8 cellular contexts compared by ENCODE assay signal in genomic region chr5:34499001-34499734, GRCh38.
DNase-seq lines count a peak whose midpoint lies in the region; ATAC-seq and TF ChIP-seq lines count a peak whose summit lies in the region.

No MANE protein-coding gene starts in this region.

- POLR2A ChIA-PET in HEK293T (lab: Yijun Ruan, JAX) = no interaction called here

- H3K4me3 Mint-ChIP-seq in HFFc6 (peak overlapping the region; percentile 65), glutamatergic neuron (ENCODE audit: unreplicated experiment) (no peak overlapping the region)

- CTCF ChIA-PET in HEK293T (lab: Yijun Ruan, JAX) = interaction anchor here (0.6 kb wide), 1 partner anchor 13 kb away, joined by 4 read pairs; no protein-coding TSS in a partner anchor

- TF ChIP-seq CTCF in HFFc6 (IDR thresholded peaks at IDR 0.05) (no peak), cardiac fibroblast (IDR thresholded peaks at IDR 0.05; ENCODE audit: low read depth, low read length) (no peak), glutamatergic neuron (IDR thresholded peaks at IDR 0.05; ENCODE audit: partially characterized antibody, unreplicated experiment) (no peak)

- H3K27me3 Mint-ChIP-seq in HFFc6 (ENCODE audit: insufficient read depth) = peaks cover 2% of the 10 kb centered on the region; the same call in 1 of the 2 replicates
- no peaks in the 10 kb centered on the region for H3K27me3 Mint-ChIP-seq in glutamatergic neuron (ENCODE audit: unreplicated experiment)

- no peak overlapping the region for H3K4me3 ChIP-seq in cardiac fibroblast (replicated peaks in 1 of 2; ENCODE audit: low read depth in 2 of 2, low read length in 2 of 2)

- H3K36me3 Mint-ChIP-seq in HFFc6 (ENCODE audit: low read depth) (peaks cover 8% of the 10 kb centered on the region), glutamatergic neuron (ENCODE audit: unreplicated experiment) (peaks cover under 1% of the 10 kb centered on the region)

- H3K27ac Mint-ChIP-seq in HFFc6 = peak overlapping the region; percentile 95
- H3K27ac Mint-ChIP-seq in glutamatergic neuron (ENCODE audit: unreplicated experiment) = no peak overlapping the region

- H3K4me1 Mint-ChIP-seq in HFFc6 (ENCODE audit: low read depth) (peaks cover 68% of the 10 kb centered on the region), glutamatergic neuron (ENCODE audit: low read depth, unreplicated experiment) (peaks cover 6% of the 10 kb centered on the region)

- peak; percentile 95 for ATAC-seq in GM18520 (IDR thresholded peaks at IDR 0.05; ENCODE audit: unreplicated experiment)

- peaks cover 11% of the 10 kb centered on the region for H3K9me3 Mint-ChIP-seq in HFFc6
- H3K9me3 Mint-ChIP-seq in glutamatergic neuron (ENCODE audit: unreplicated experiment) = peaks cover 3% of the 10 kb centered on the region

- DNase-seq in HFFc6 (peak; percentile 82), MV-4-11 (lab: John Stamatoyannopoulos, UW) (peak; percentile 97), cardiac fibroblast (ENCODE audit: low read depth in 2 of 2) (peak; percentile 60 to 89), renal cortical epithelial cell (ENCODE audit: low read depth) (peak; percentile 96), NCI-H748 (lab: John Stamatoyannopoulos, UW; ENCODE audit: unreplicated experiment) (no peak), glutamatergic neuron (no peak), HEK293T (ENCODE audit: extremely low spot score) (no peak)

TF ChIP-seq in HEK293T, 16 proteins besides CTCF, POLR2A, EP300 and RAD21:
- TF ChIP-seq FOXM1 (IDR thresholded peaks at IDR 0.05; ENCODE audit: borderline replicate concordance) (no peak), NFRKB (IDR thresholded peaks at IDR 0.05) (no peak), SUZ12 (IDR thresholded peaks at IDR 0.05) (no peak), ELF4 (IDR thresholded peaks at IDR 0.05) (no peak), BHLHE40 (IDR thresholded peaks at IDR 0.05; ENCODE audit: borderline replicate concordance) (no peak), CTBP1 (IDR thresholded peaks at IDR 0.05; ENCODE audit: borderline replicate concordance) (no peak), FOXA1 (IDR thresholded peaks at IDR 0.05) (no peak), L3MBTL2 (conservative IDR thresholded peaks at IDR 0.05) (no peak), SP1 (IDR thresholded peaks at IDR 0.05) (no peak), PKNOX1 (IDR thresholded peaks at IDR 0.05) (no peak), ARNT (IDR thresholded peaks at IDR 0.05) (no peak), TARDBP (IDR thresholded peaks at IDR 0.05) (no peak), FOXK2 (IDR thresholded peaks at IDR 0.05) (no peak), HDGF (IDR thresholded peaks at IDR 0.05; ENCODE audit: borderline replicate concordance) (no peak), ZNF384 (IDR thresholded peaks at IDR 0.05) (no peak), LEF1 (IDR thresholded peaks at IDR 0.05; ENCODE audit: borderline replicate concordance) (no peak)

Comparison
In these comparisons a context has a peak if more than half of its experiments do, and no peak if none do; other contexts are left out.
1. DNase-seq: peak in HFFc6 (single experiment), MV-4-11 (single experiment), cardiac fibroblast (2 of 2) and renal cortical epithelial cell (single experiment); none in NCI-H748 (single experiment), glutamatergic neuron (single experiment) and HEK293T (single experiment).